11 cellular contexts compared by ENCODE assay signal in the genomic region with DNA sequence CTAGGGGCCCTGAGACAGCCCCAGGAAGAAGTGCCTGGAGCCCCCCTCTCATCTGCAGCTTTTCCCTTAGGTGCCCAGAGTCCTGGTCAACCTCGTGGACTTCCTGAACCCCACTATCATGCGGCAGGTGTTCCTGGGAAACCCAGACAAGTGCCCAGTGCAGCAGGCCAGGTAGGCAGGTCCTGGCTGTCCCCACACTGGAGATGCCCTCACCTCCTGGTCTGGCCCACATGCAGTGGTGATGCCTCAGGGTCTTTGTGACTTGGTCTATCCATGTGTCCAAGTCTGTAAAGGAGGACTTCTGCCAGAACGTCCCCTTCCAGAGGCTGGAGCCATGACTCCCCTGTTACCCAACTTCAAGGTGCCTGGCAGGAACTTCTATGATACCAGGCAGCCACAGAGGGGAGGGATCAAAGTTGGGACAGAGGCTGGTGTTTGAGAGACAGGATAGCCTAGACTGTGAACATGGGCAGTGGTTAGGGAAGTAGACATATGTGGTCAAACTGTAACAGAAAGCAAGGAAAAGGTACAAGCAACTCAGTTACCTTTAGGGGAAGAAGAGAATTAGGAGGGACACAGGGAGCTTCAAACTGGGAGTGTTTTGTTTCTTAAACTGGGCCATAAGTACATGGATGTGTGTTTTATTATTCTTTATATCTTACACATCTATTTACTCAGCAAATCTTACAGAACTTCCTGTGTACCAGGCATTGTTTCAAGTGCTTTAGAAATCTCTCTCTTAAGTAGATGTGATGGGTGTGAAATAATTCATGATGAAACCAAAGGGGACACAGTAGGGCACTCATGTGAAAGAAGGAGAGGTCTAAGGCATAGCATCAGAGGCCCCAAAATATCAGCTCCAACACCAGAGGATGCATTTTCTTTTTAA.
DNase-seq lines count a peak whose midpoint lies in the region; ATAC-seq and TF ChIP-seq lines count a peak whose summit lies in the region.
"Had no signal": no experiment of that assay in that cellular context is flagged by ENCODE, and none has a peak within 500 bp of the region (broad histone marks: within the 10 kb centered on the region; RNA-seq: fewer than 3 reads in every experiment).

No MANE protein-coding gene starts in this region.

- peak; percentile 41; the same call in 1 of the 3 replicates for ATAC-seq in RWPE2 (ENCODE audit: low read depth)
- ATAC-seq: activated naive CD4-positive, alpha-beta T cell treated with anti-CD3 and anti-CD28 coated beads, Interleukin-2, amount 50 U/mL, for 72 hours had no signal

- no peak overlapping the region for H3K4me3 Mint-ChIP-seq in activated CD4-positive, alpha-beta memory T cell treated with anti-CD3 and anti-CD28 coated beads, Interleukin-2, amount 10 ng/mL, durations not matched to agents 7 days and 5 days
- no peak overlapping the region for H3K4me3 Mint-ChIP-seq in activated CD4-positive, alpha-beta memory T cell treated with anti-CD3 and anti-CD28 coated beads for 36 hours
- H3K4me3 Mint-ChIP-seq in activated T-cell treated with anti-CD3 and anti-CD28 coated beads, Interleukin-2, amount 50 U/mL, for 24 hours: no peak overlapping the region
- H3K4me3 Mint-ChIP-seq in glutamatergic neuron (ENCODE audit: unreplicated experiment): no peak overlapping the region

- DNase-seq in activated CD4-positive, alpha-beta memory T cell treated with anti-CD3 and anti-CD28 coated beads, Interleukin-2, amount 10 ng/mL, durations not matched to agents 7 days and 5 days: no peak
- DNase-seq in activated CD4-positive, alpha-beta memory T cell treated with anti-CD3 and anti-CD28 coated beads for 36 hours: no peak
- DNase-seq in RWPE2 (ENCODE audit: low spot score) (no peak), fibroblast of pulmonary artery (ENCODE audit: low read depth) (peak; percentile 21), suprapubic skin (ENCODE audit: low spot score in 2 of 2) (no peak), glutamatergic neuron (no peak), occipital lobe (lab: John Stamatoyannopoulos, UW) (no peak)
- no peak for DNase-seq in activated T-cell treated with anti-CD3 and anti-CD28 coated beads, Interleukin-2, amount 50 U/mL, for 24 hours
- DNase-seq: activated CD8-positive, alpha-beta memory T cell treated with anti-CD3 and anti-CD28 coated beads for 24 hours; testis had no signal

- H3K4me3 ChIP-seq in RWPE2 (ENCODE audit: severe bottlenecking) (no peak overlapping the region), fibroblast of pulmonary artery (replicated peaks; ENCODE audit: low read depth, low read length) (no peak overlapping the region), suprapubic skin (peak overlapping the region; percentile 14)
- H3K4me3 ChIP-seq: testis had no signal

- POLR2A ChIA-PET in activated CD4-positive, alpha-beta memory T cell treated with anti-CD3 and anti-CD28 coated beads, Interleukin-2, amount 10 ng/mL, durations not matched to agents 7 days and 5 days (lab: Charles Lee): interaction anchor here (0.6 to 1.6 kb wide), 6 partner anchors 9 to 26 kb away, joined by 3 to 4 read pairs (median 3); no protein-coding TSS in a partner anchor
- POLR2A ChIA-PET in activated CD4-positive, alpha-beta memory T cell treated with anti-CD3 and anti-CD28 coated beads for 36 hours (lab: Charles Lee): no interaction called here

- peak overlapping the region; percentile 70 for H3K27ac Mint-ChIP-seq in activated CD4-positive, alpha-beta memory T cell treated with anti-CD3 and anti-CD28 coated beads, Interleukin-2, amount 10 ng/mL, durations not matched to agents 7 days and 5 days
- H3K27ac Mint-ChIP-seq in activated CD4-positive, alpha-beta memory T cell treated with anti-CD3 and anti-CD28 coated beads for 36 hours: no peak overlapping the region
- no peak overlapping the region for H3K27ac Mint-ChIP-seq in activated T-cell treated with anti-CD3 and anti-CD28 coated beads, Interleukin-2, amount 50 U/mL, for 24 hours
- H3K27ac Mint-ChIP-seq in glutamatergic neuron (ENCODE audit: unreplicated experiment): no peak overlapping the region
- H3K27ac Mint-ChIP-seq: activated naive CD4-positive, alpha-beta T cell treated with anti-CD3 and anti-CD28 coated beads, Interleukin-2, amount 50 U/mL, for 72 hours had no signal

- no peaks in the 10 kb centered on the region for H3K9me3 ChIP-seq in RWPE2 (ENCODE audit: severe bottlenecking)
- no peaks in the 10 kb centered on the region for H3K9me3 ChIP-seq in suprapubic skin
- H3K9me3 ChIP-seq: testis had no signal

- no peak for TF ChIP-seq POLR2A in suprapubic skin (IDR thresholded peaks at IDR 0.05)

- H3K27ac ChIP-seq in RWPE2 (ENCODE audit: poor library complexity, severe bottlenecking): peak overlapping the region; percentile 35
- no peak overlapping the region for H3K27ac ChIP-seq in suprapubic skin

- no peaks in the 10 kb centered on the region for H3K27me3 Mint-ChIP-seq in activated CD4-positive, alpha-beta memory T cell treated with anti-CD3 and anti-CD28 coated beads, Interleukin-2, amount 10 ng/mL, durations not matched to agents 7 days and 5 days
- H3K27me3 Mint-ChIP-seq in activated CD4-positive, alpha-beta memory T cell treated with anti-CD3 and anti-CD28 coated beads for 36 hours: no peaks in the 10 kb centered on the region
- H3K27me3 Mint-ChIP-seq in activated T-cell treated with anti-CD3 and anti-CD28 coated beads, Interleukin-2, amount 50 U/mL, for 24 hours: no peaks in the 10 kb centered on the region
- H3K27me3 Mint-ChIP-seq in glutamatergic neuron (ENCODE audit: unreplicated experiment): peaks cover 2% of the 10 kb centered on the region

- peaks cover 12% of the 10 kb centered on the region for H3K36me3 Mint-ChIP-seq in activated CD4-positive, alpha-beta memory T cell treated with anti-CD3 and anti-CD28 coated beads, Interleukin-2, amount 10 ng/mL, durations not matched to agents 7 days and 5 days (ENCODE audit: low read depth)
- H3K36me3 Mint-ChIP-seq in activated CD4-positive, alpha-beta memory T cell treated with anti-CD3 and anti-CD28 coated beads for 36 hours: no peaks in the 10 kb centered on the region
- no peaks in the 10 kb centered on the region for H3K36me3 Mint-ChIP-seq in activated T-cell treated with anti-CD3 and anti-CD28 coated beads, Interleukin-2, amount 50 U/mL, for 24 hours (ENCODE audit: low read depth)
- no peaks in the 10 kb centered on the region for H3K36me3 Mint-ChIP-seq in glutamatergic neuron (ENCODE audit: unreplicated experiment)
- H3K36me3 Mint-ChIP-seq: activated naive CD4-positive, alpha-beta T cell treated with anti-CD3 and anti-CD28 coated beads, Interleukin-2, amount 50 U/mL, for 72 hours had no signal

- H3K27me3 ChIP-seq in RWPE2 (ENCODE audit: insufficient read depth, poor library complexity, severe bottlenecking) (no peaks in the 10 kb centered on the region), suprapubic skin (no peaks in the 10 kb centered on the region)
- H3K27me3 ChIP-seq: testis had no signal

- CTCF ChIA-PET in activated CD4-positive, alpha-beta memory T cell treated with anti-CD3 and anti-CD28 coated beads, Interleukin-2, amount 10 ng/mL, durations not matched to agents 7 days and 5 days (lab: Charles Lee): interaction anchor here (2.2 kb wide), 1 partner anchor 9 kb away, joined by 14 read pairs; no protein-coding TSS in a partner anchor
- CTCF ChIA-PET in activated CD4-positive, alpha-beta memory T cell treated with anti-CD3 and anti-CD28 coated beads for 36 hours (lab: Charles Lee): interaction anchor here (0.6 to 6.1 kb wide), 2 partner anchors 9 to 83 kb away, joined by 3 to 39 read pairs; no protein-coding TSS in a partner anchor

- TF ChIP-seq EP300 in suprapubic skin (IDR thresholded peaks at IDR 0.05): no peak

- H3K36me3 ChIP-seq in RWPE2 (ENCODE audit: low read depth) (no peaks in the 10 kb centered on the region), suprapubic skin (no peaks in the 10 kb centered on the region)

- H3K9me3 Mint-ChIP-seq in activated CD4-positive, alpha-beta memory T cell treated with anti-CD3 and anti-CD28 coated beads, Interleukin-2, amount 10 ng/mL, durations not matched to agents 7 days and 5 days: no peaks in the 10 kb centered on the region
- H3K9me3 Mint-ChIP-seq in activated CD4-positive, alpha-beta memory T cell treated with anti-CD3 and anti-CD28 coated beads for 36 hours: no peaks in the 10 kb centered on the region
- H3K9me3 Mint-ChIP-seq in activated T-cell treated with anti-CD3 and anti-CD28 coated beads, Interleukin-2, amount 50 U/mL, for 24 hours: no peaks in the 10 kb centered on the region
- no peaks in the 10 kb centered on the region for H3K9me3 Mint-ChIP-seq in glutamatergic neuron (ENCODE audit: unreplicated experiment)
- H3K9me3 Mint-ChIP-seq: activated naive CD4-positive, alpha-beta T cell treated with anti-CD3 and anti-CD28 coated beads, Interleukin-2, amount 50 U/mL, for 72 hours had no signal

- H3K4me1 ChIP-seq in RWPE2 (ENCODE audit: insufficient read depth, poor library complexity, severe bottlenecking) (peaks cover 10% of the 10 kb centered on the region), suprapubic skin (peaks cover 12% of the 10 kb centered on the region)

- no peak for TF ChIP-seq CTCF in RWPE2 (IDR thresholded peaks at IDR 0.05; ENCODE audit: poor library complexity, severe bottlenecking)
- no peak for TF ChIP-seq CTCF in fibroblast of pulmonary artery (IDR thresholded peaks at IDR 0.05; ENCODE audit: low read length, missing control alignments)
- TF ChIP-seq CTCF in suprapubic skin (IDR thresholded peaks at IDR 0.05): no peak
- TF ChIP-seq CTCF in glutamatergic neuron (IDR thresholded peaks at IDR 0.05; ENCODE audit: partially characterized antibody, unreplicated experiment): no peak

- 83% methylated on average over 3 of the region's 3 CpGs for WGBS in suprapubic skin

- intact Hi-C loops in activated CD4-positive, alpha-beta memory T cell treated with anti-CD3 and anti-CD28 coated beads for 36 hours (cut with micrococcal nuclease): no loop called here

- peaks cover 16% of the 10 kb centered on the region for H3K4me1 Mint-ChIP-seq in activated CD4-positive, alpha-beta memory T cell treated with anti-CD3 and anti-CD28 coated beads, Interleukin-2, amount 10 ng/mL, durations not matched to agents 7 days and 5 days
- H3K4me1 Mint-ChIP-seq in activated CD4-positive, alpha-beta memory T cell treated with anti-CD3 and anti-CD28 coated beads for 36 hours (ENCODE audit: low read depth): peaks cover 12% of the 10 kb centered on the region
- peaks cover 13% of the 10 kb centered on the region for H3K4me1 Mint-ChIP-seq in activated T-cell treated with anti-CD3 and anti-CD28 coated beads, Interleukin-2, amount 50 U/mL, for 24 hours (ENCODE audit: low read depth)
- H3K4me1 Mint-ChIP-seq in glutamatergic neuron (ENCODE audit: low read depth, unreplicated experiment): peaks cover 4% of the 10 kb centered on the region
